Comparison of ENCODE assay signal across 18 cellular contexts in the genomic region with DNA sequence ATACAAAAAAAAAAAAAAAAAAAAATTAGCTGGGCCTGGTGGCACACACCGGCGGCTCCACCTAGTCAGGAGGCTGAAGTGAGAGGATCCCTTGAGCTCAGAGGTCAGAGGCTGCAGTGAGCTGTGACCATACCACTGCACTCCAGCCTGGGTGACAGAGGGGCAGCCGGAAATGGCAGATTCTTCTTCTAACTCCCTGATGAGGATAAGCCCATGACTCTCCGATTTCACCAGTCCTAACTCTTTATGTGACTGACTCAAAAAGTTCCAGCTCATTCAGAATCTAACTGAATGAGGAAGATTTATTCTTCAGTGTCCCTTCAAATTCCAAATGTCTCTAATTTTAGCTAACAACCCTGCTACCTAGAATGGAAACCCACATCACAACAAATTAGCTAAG. TPM values are rescaled to one million over a fixed set of nuclear protein-coding genes. Genes with fewer than 3 reads are reported as not detected.
A peak's percentile ranks its signal among the peaks of the same experiment; 100 is the strongest.
DNase-seq lines count a peak whose midpoint lies in the region; ATAC-seq and TF ChIP-seq lines count a peak whose summit lies in the region.
"Had no signal": no experiment of that assay in that cellular context is flagged by ENCODE, and none has a peak within 500 bp of the region (broad histone marks: within the 10 kb centered on the region; RNA-seq: fewer than 3 reads in every experiment).

No MANE protein-coding gene starts in this region.

- H3F3A ChIP-seq in SK-N-SH (replicated peaks; ENCODE audit: insufficient read depth): peaks cover 43% of the 10 kb centered on the region

- peak overlapping the region in 1 of 2 experiments; percentile 90; a peak in 2 of 4 replicates for H3K27ac ChIP-seq in SK-N-SH (ENCODE audit: low read depth in 2 of 2, low read length in 1 of 2)
- peak overlapping the region; percentile 6 for H3K27ac ChIP-seq in left ventricle myocardium inferior (replicated peaks)
- H3K27ac ChIP-seq in heart right ventricle: peak overlapping the region in 1 of 10 donors; percentile 26
- H3K27ac ChIP-seq: 22Rv1 had no signal

- H4K20me1 ChIP-seq in SK-N-SH (ENCODE audit: insufficient read depth): no peaks in the 10 kb centered on the region

- TF ChIP-seq CTCF in SK-N-SH (IDR thresholded peaks at IDR 0.05): no peak
- no peak for TF ChIP-seq CTCF in left ventricle myocardium inferior (IDR thresholded peaks at IDR 0.05; ENCODE audit: borderline replicate concordance)
- TF ChIP-seq CTCF in heart right ventricle (IDR thresholded peaks at IDR 0.05): no peak
- no peak for TF ChIP-seq CTCF in nephron progenitor cell (IDR thresholded peaks at IDR 0.05)

- DNase-seq in SK-N-SH: no peak
- DNase-seq in left ventricle myocardium inferior: no peak
- no peak for DNase-seq in heart right ventricle
- no peak for DNase-seq in T-helper 17 cell
- no peak for DNase-seq in nephron progenitor cell
- no peak for DNase-seq in effector CD4-positive, alpha-beta T cell
- DNase-seq: BE2C, DMS79 treated with DMSO at 0.1 percent for 48 hours, MG63, NCI-H1092 treated with DMSO at 0.1 percent for 48 hours, NCI-H2081 treated with DMSO at 0.1 percent for 48 hours, NCI-H510A had no signal

- TF ChIP-seq EP300 in SK-N-SH (IDR thresholded peaks at IDR 0.05; ENCODE audit: borderline replicate concordance in 1 of 2, low read depth in 1 of 2, low read length in 1 of 2): no peak

- H3K36me3 Mint-ChIP-seq in T-helper 17 cell (ENCODE audit: low read depth) (peaks cover 3% of the 10 kb centered on the region), nephron progenitor cell (ENCODE audit: low read depth) (no peaks in the 10 kb centered on the region)

- H3K36me3 ChIP-seq in SK-N-SH (replicated peaks in 1 of 2; ENCODE audit: control insufficient read depth in 1 of 2, insufficient read depth in 2 of 2, low read length in 1 of 2) (no peaks in the 10 kb centered on the region), left ventricle myocardium inferior (no peaks in the 10 kb centered on the region), heart right ventricle (no peaks in the 10 kb centered on the region)
- H3K36me3 ChIP-seq: BE2C, MG63 had no signal

- H3K4me3 Mint-ChIP-seq in T-helper 17 cell (no peak overlapping the region), nephron progenitor cell (no peak overlapping the region)

- H3K9me3 Mint-ChIP-seq in nephron progenitor cell: no peaks in the 10 kb centered on the region

- H3K27me3 Mint-ChIP-seq in T-helper 17 cell: no peaks in the 10 kb centered on the region
- peaks cover 5% of the 10 kb centered on the region for H3K27me3 Mint-ChIP-seq in nephron progenitor cell (ENCODE audit: low read depth, poor library complexity)

- H3K79me2 ChIP-seq in SK-N-SH (ENCODE audit: insufficient read depth): peaks cover 6% of the 10 kb centered on the region; the same call in 1 of the 2 replicates

- intact Hi-C loops in left ventricle myocardium inferior (cut with micrococcal nuclease) (no loop called here), heart right ventricle (cut with DNase I) (loop anchor here in 4 of 10 donors (5.0 to 10.0 kb wide), 3 partner anchors 94 to 104 kb away; partner anchors contain the start of gene OTUD1 (in 1 of the 4))

- H3K4me1 Mint-ChIP-seq in T-helper 17 cell (peaks cover 33% of the 10 kb centered on the region), nephron progenitor cell (peaks cover 47% of the 10 kb centered on the region)

- H3K4me1 ChIP-seq in SK-N-SH (ENCODE audit: control insufficient read depth in 1 of 2, insufficient read depth in 2 of 2, low read depth in 1 of 2, low read length in 1 of 2) (peaks cover 4 to 39% of the 10 kb centered on the region in 2 experiments; a peak in 3 of 4 replicates), left ventricle myocardium inferior (peaks cover 39% of the 10 kb centered on the region), heart right ventricle (peaks cover 0 to 36% (median 15%) of the 10 kb centered on the region in 9 donors)
- H3K4me1 ChIP-seq: BE2C had no signal

- H3K9me3 ChIP-seq in SK-N-SH (no peaks in the 10 kb centered on the region), left ventricle myocardium inferior (replicated peaks) (no peaks in the 10 kb centered on the region), heart right ventricle (no peaks in the 10 kb centered on the region), T-helper 17 cell (ENCODE audit: control insufficient read depth, low read length, poor library complexity, severe bottlenecking) (no peaks in the 10 kb centered on the region)
- H3K9me3 ChIP-seq: BE2C, MG63 had no signal

- peak overlapping the region; percentile 29 for H3K27ac Mint-ChIP-seq in T-helper 17 cell
- peak overlapping the region; percentile 44 for H3K27ac Mint-ChIP-seq in nephron progenitor cell

- H2AFZ ChIP-seq in SK-N-SH (ENCODE audit: low read depth): peak overlapping the region; percentile 42; the same call in 1 of the 2 replicates

- H3K4me3 ChIP-seq in SK-N-SH (ENCODE audit: low read depth in 2 of 2, low read length in 1 of 2): no peak overlapping the region
- no peak overlapping the region for H3K4me3 ChIP-seq in left ventricle myocardium inferior
- H3K4me3 ChIP-seq in heart right ventricle: no peak overlapping the region
- H3K4me3 ChIP-seq: MG63 had no signal

- H3K4me2 ChIP-seq in SK-N-SH: no peak overlapping the region

- H3K9me2 ChIP-seq in SK-N-SH: no peaks in the 10 kb centered on the region

- 91% methylated on average over 4 of the region's 4 CpGs for WGBS in SK-N-SH (ENCODE audit: low lambda C conversion rate)
- 86% methylated on average over 4 of the region's 4 CpGs for WGBS in heart right ventricle, 2 donors

- no peak for TF ChIP-seq RAD21 in SK-N-SH (IDR thresholded peaks at IDR 0.05; ENCODE audit: low read length)

- POLR2A ChIA-PET in SK-N-SH (lab: Yijun Ruan, JAX): no interaction called here

- CTCF ChIA-PET in SK-N-SH (lab: Yijun Ruan, JAX): interaction anchor here (1.1 kb wide), 1 partner anchor 25 kb away, joined by 3 read pairs; no protein-coding TSS in a partner anchor

- H3K9ac ChIP-seq in SK-N-SH: peak overlapping the region; percentile 63; the same call in 1 of the 2 replicates

- no peak for ATAC-seq in SK-N-SH treated with all-trans-retinoic acid at 6 μM for 48 hours
- no peak for ATAC-seq in heart right ventricle
- ATAC-seq in T-helper 17 cell: no peak
- ATAC-seq in GM21619 (IDR thresholded peaks at IDR 0.05; ENCODE audit: unreplicated experiment): no peak
- ATAC-seq: PC-3, Right ventricle myocardium inferior had no signal

- H3K27me3 ChIP-seq in SK-N-SH (ENCODE audit: insufficient read depth): no peaks in the 10 kb centered on the region
- H3K27me3 ChIP-seq in left ventricle myocardium inferior (ENCODE audit: low read depth): no peaks in the 10 kb centered on the region
- H3K27me3 ChIP-seq in heart right ventricle: peaks cover 0 to 32% (median 0%) of the 10 kb centered on the region in 7 donors
- H3K27me3 ChIP-seq: MG63 had no signal

TF ChIP-seq in SK-N-SH, 30 proteins besides CTCF, POLR2A, EP300 and RAD21 (continues in another document):
- no peak for TF ChIP-seq RXRA (IDR thresholded peaks at IDR 0.05; ENCODE audit: borderline replicate concordance, low read depth)
- TF ChIP-seq, protein P1, sequence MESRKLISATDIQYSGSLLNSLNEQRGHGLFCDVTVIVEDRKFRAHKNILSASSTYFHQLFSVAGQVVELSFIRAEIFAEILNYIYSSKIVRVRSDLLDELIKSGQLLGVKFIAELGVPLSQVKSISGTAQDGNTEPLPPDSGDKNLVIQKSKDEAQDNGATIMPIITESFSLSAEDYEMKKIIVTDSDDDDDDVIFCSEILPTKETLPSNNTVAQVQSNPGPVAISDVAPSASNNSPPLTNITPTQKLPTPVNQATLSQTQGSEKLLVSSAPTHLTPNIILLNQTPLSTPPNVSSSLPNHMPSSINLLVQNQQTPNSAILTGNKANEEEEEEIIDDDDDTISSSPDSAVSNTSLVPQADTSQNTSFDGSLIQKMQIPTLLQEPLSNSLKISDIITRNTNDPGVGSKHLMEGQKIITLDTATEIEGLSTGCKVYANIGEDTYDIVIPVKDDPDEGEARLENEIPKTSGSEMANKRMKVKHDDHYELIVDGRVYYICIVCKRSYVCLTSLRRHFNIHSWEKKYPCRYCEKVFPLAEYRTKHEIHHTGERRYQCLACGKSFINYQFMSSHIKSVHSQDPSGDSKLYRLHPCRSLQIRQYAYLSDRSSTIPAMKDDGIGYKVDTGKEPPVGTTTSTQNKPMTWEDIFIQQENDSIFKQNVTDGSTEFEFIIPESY (IDR thresholded peaks at IDR 0.05; ENCODE audit: borderline replicate concordance, low read depth): no peak
- TF ChIP-seq SIN3A (IDR thresholded peaks at IDR 0.05; ENCODE audit: borderline replicate concordance, low read depth, low read length): no peak

TF ChIP-seq in SK-N-SH treated with all-trans-retinoic acid at 6 μM for 48 hours, 23 proteins besides CTCF, POLR2A, EP300 and RAD21 (continues in another document):
- TF ChIP-seq, protein P2, sequence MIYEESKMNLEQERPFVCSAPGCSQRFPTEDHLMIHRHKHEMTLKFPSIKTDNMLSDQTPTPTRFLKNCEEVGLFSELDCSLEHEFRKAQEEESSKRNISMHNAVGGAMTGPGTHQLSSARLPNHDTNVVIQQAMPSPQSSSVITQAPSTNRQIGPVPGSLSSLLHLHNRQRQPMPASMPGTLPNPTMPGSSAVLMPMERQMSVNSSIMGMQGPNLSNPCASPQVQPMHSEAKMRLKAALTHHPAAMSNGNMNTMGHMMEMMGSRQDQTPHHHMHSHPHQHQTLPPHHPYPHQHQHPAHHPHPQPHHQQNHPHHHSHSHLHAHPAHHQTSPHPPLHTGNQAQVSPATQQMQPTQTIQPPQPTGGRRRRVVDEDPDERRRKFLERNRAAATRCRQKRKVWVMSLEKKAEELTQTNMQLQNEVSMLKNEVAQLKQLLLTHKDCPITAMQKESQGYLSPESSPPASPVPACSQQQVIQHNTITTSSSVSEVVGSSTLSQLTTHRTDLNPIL (CRISPR knock-in tag; IDR thresholded peaks at IDR 0.05; ENCODE audit: low read depth): no peak
- TF ChIP-seq OSR1 (CRISPR knock-in tag; IDR thresholded peaks at IDR 0.05) (no peak), CSDC2 (CRISPR knock-in tag; IDR thresholded peaks at IDR 0.05) (no peak)

RNA-seq across cellular contexts. Expression of gene C10orf67, which starts 4.3 kb away (rescaled TPM):
- polyA plus RNA-seq in SK-N-SH (2012; rRNA removed): 0.97 and 1.1 TPM in 2 replicates
- 0.87 and 1.2 TPM in 2 replicates for polyA plus RNA-seq in SK-N-SH (2012; cell fraction: cytosol; rRNA removed)
- 3.1 and 3.4 TPM in 2 replicates for polyA plus RNA-seq in SK-N-SH (2012; cell fraction: nucleus; rRNA removed)
- total RNA-seq in left ventricle myocardium inferior: 0.36 TPM
- total RNA-seq in heart right ventricle: 1 to 10 TPM in 1 of 10 donors, under 1 TPM in 9; 0.25 to 1.5 (median 0.47) TPM
- under 1 TPM; 0.15 to 0.42 TPM for polyA plus RNA-seq in heart right ventricle
- under 1 TPM in 1 of 2 donors, not detected in 1; 0.26 TPM for total RNA-seq in T-helper 17 cell
- total RNA-seq: G401 had no signal
